Comparison of ENCODE assay signal across 10 cellular contexts in genomic region chr12:21607701-21608100, GRCh38. TPM values are rescaled to one million over a fixed set of nuclear protein-coding genes. Genes with fewer than 3 reads are reported as not detected.
DNase-seq lines count a peak whose midpoint lies in the region; ATAC-seq, FAIRE-seq and TF ChIP-seq lines count a peak whose summit lies in the region.
"Had no signal": no experiment of that assay in that cellular context is flagged by ENCODE, and none has a peak within 500 bp of the region (broad histone marks: within the 10 kb centered on the region; RNA-seq: fewer than 3 reads in every experiment).

No MANE protein-coding gene starts in this region.

- intact Hi-C loops in dorsolateral prefrontal cortex (cut with DNase I): loop anchor here (2.0 to 10.0 kb wide), 2 partner anchors 67 to 73 kb away; no protein-coding TSS in a partner anchor

- peak; percentile 38 for TF ChIP-seq CTCF in D721Med (IDR thresholded peaks at IDR 0.05; ENCODE audit: insufficient read depth, missing control alignments)
- TF ChIP-seq CTCF in dorsolateral prefrontal cortex (IDR thresholded peaks at IDR 0.05 in 54 of 56, conservative IDR thresholded peaks at IDR 0.05 in 2 of 56; ENCODE audit: low read depth in 1 of 56, partially characterized antibody in 56 of 56): peak in 53 of 56 donors; percentile 17 to 75 (median 48)
- no peak for TF ChIP-seq CTCF in WTC11 (IDR thresholded peaks at IDR 0.05)

- no peak overlapping the region for H3K27ac Mint-ChIP-seq in WTC11
- H3K27ac Mint-ChIP-seq: activated B cell treated with CpG ODN at 0.5 μM for 24 hours had no signal

- H3K4me3 ChIP-seq in dorsolateral prefrontal cortex: no peak overlapping the region
- H3K4me3 ChIP-seq: esophagus squamous epithelium had no signal

- H3K9me3 Mint-ChIP-seq in WTC11: no peaks in the 10 kb centered on the region
- H3K9me3 Mint-ChIP-seq: activated B cell treated with CpG ODN at 0.5 μM for 24 hours had no signal

- ATAC-seq in HG03280 (IDR thresholded peaks at IDR 0.05; ENCODE audit: unreplicated experiment): no peak
- ATAC-seq in WTC11: no peak; the same call in 1 of the 2 replicates

- no peaks in the 10 kb centered on the region for H3K27me3 Mint-ChIP-seq in WTC11 (ENCODE audit: low read depth)
- H3K27me3 Mint-ChIP-seq: activated B cell treated with CpG ODN at 0.5 μM for 24 hours had no signal

- no peak overlapping the region for H3K4me3 Mint-ChIP-seq in WTC11
- H3K4me3 Mint-ChIP-seq: activated B cell treated with CpG ODN at 0.5 μM for 24 hours had no signal

- no peak for DNase-seq in D721Med (ENCODE audit: insufficient read length, low spot score)
- DNase-seq in M059J (ENCODE audit: low read depth): peak; percentile 3
- DNase-seq in dorsolateral prefrontal cortex: no peak
- peak; percentile 3 for DNase-seq in non-pigmented ciliary epithelial cell (ENCODE audit: low read depth)
- no peak for DNase-seq in A172 (ENCODE audit: low spot score)
- no peak for DNase-seq in WTC11 (ENCODE audit: low spot score)
- no peak for DNase-seq in activated T-cell treated with anti-CD3 and anti-CD28 coated beads, Interleukin-2, amount 50 U/mL, for 48 hours
- DNase-seq: activated B cell treated with CpG ODN at 0.5 μM for 24 hours, esophagus squamous epithelium had no signal

- POLR2A ChIA-PET in WTC11 (lab: Charles Lee): no interaction called here

- H3K4me1 Mint-ChIP-seq in WTC11: peaks cover 7% of the 10 kb centered on the region
- H3K4me1 Mint-ChIP-seq: activated B cell treated with CpG ODN at 0.5 μM for 24 hours had no signal

- no peak overlapping the region for H3K27ac ChIP-seq in dorsolateral prefrontal cortex
- H3K27ac ChIP-seq: esophagus squamous epithelium had no signal

- CTCF ChIA-PET in WTC11 (lab: Charles Lee): interaction anchor here (1.0 kb wide), 1 partner anchor 73 kb away, joined by 4 read pairs; no protein-coding TSS in a partner anchor

- no peak for FAIRE-seq in D721Med (lab: Jason Lieb, UNC)

- no peaks in the 10 kb centered on the region for H3K27me3 ChIP-seq in dorsolateral prefrontal cortex
- H3K27me3 ChIP-seq: esophagus squamous epithelium had no signal

- H3K36me3 Mint-ChIP-seq in WTC11: no peaks in the 10 kb centered on the region

TF ChIP-seq in WTC11, 78 proteins besides CTCF, POLR2A, EP300 and RAD21 (continues in another document):
- TF ChIP-seq ZBTB43 (CRISPR knock-in tag; IDR thresholded peaks at IDR 0.05) (no peak), CDX4 (CRISPR knock-in tag; IDR thresholded peaks at IDR 0.05; ENCODE audit: borderline replicate concordance) (no peak), SMAD4 (CRISPR knock-in tag; IDR thresholded peaks at IDR 0.05) (no peak), TCF7 (CRISPR knock-in tag; IDR thresholded peaks at IDR 0.05; ENCODE audit: low read depth) (no peak), GABPB1 (CRISPR knock-in tag; IDR thresholded peaks at IDR 0.05) (no peak), FOXK1 (CRISPR knock-in tag; IDR thresholded peaks at IDR 0.05) (no peak), E2F5 (CRISPR knock-in tag; IDR thresholded peaks at IDR 0.05) (no peak), RORB (CRISPR knock-in tag; IDR thresholded peaks at IDR 0.05) (no peak), MYBL2 (CRISPR knock-in tag; IDR thresholded peaks at IDR 0.05) (no peak), E2F4 (CRISPR knock-in tag; IDR thresholded peaks at IDR 0.05; ENCODE audit: borderline replicate concordance, low read depth) (no peak), NR3C1 (CRISPR knock-in tag; conservative IDR thresholded peaks at IDR 0.05; ENCODE audit: low read depth) (no peak), HMGXB4 (CRISPR knock-in tag; IDR thresholded peaks at IDR 0.05) (no peak), ERG (CRISPR knock-in tag; IDR thresholded peaks at IDR 0.05) (no peak), ATF2 (CRISPR knock-in tag; IDR thresholded peaks at IDR 0.05; ENCODE audit: borderline replicate concordance, low read depth) (no peak), HMGA2 (CRISPR knock-in tag; IDR thresholded peaks at IDR 0.05) (no peak), IRF2 (CRISPR knock-in tag; IDR thresholded peaks at IDR 0.05; ENCODE audit: borderline replicate concordance, low read depth) (no peak), TEAD4 (CRISPR knock-in tag; IDR thresholded peaks at IDR 0.05) (no peak), ZBTB21 (CRISPR knock-in tag; IDR thresholded peaks at IDR 0.05; ENCODE audit: borderline replicate concordance) (no peak)

RNA-seq across cellular contexts. Expression of gene GYS2, which starts 3.1 kb away (rescaled TPM):
- total RNA-seq in M059J (2014; rRNA removed; shearing (Covaris generic)): not detected in 2 replicates
- total RNA-seq in dorsolateral prefrontal cortex (1 to 10 TPM in 1 of 120 experiments, under 1 TPM in 54, not detected in 65; 0.14 to 1.1 (median 0.32) TPM), WTC11 (2021) (not detected in 3 replicates)
- not detected in 2 replicates for total RNA-seq in A172 (2014; rRNA removed; shearing (Covaris generic))
- total RNA-seq: activated B cell treated with CpG ODN at 0.5 μM for 24 hours had no signal

RNA-seq across cellular contexts. Expression of gene LDHB, which starts 49.9 kb away (rescaled TPM):
- 596 and 730 TPM in 2 replicates for total RNA-seq in M059J (2014; rRNA removed; shearing (Covaris generic))
- 1,000 to 10,000 TPM in 1 of 120 experiments, 100 to 1,000 TPM in 119; 411 to 1,004 (median 725) TPM for total RNA-seq in dorsolateral prefrontal cortex
- total RNA-seq in A172 (2014; rRNA removed; shearing (Covaris generic)): 1,131 and 1,257 TPM in 2 replicates
- total RNA-seq in WTC11 (2021): 1,504 to 1,616 TPM (median 1,559 TPM) in 3 replicates

Comparison
In these comparisons a context has a peak if more than half of its experiments do, and no peak if none do; other contexts are left out.
1. DNase-seq: peak in M059J (single experiment) and non-pigmented ciliary epithelial cell (single experiment); none in D721Med (single experiment), dorsolateral prefrontal cortex (0 of 10), A172 (single experiment), WTC11 (single experiment) and activated T-cell treated with anti-CD3 and anti-CD28 coated beads, Interleukin-2, amount 50 U/mL, for 48 hours (0 of 2).